In genomic region chr6:18388252-18388651, GRCh38 we compare ENCODE assay signal across 9 cellular contexts. TPM values are rescaled to one million over a fixed set of nuclear protein-coding genes. Genes with fewer than 3 reads are reported as not detected.
DNase-seq lines count a peak whose midpoint lies in the region; ATAC-seq, FAIRE-seq and TF ChIP-seq lines count a peak whose summit lies in the region.
"Had no signal": no experiment of that assay in that cellular context is flagged by ENCODE, and none has a peak within 500 bp of the region (broad histone marks: within the 10 kb centered on the region; RNA-seq: fewer than 3 reads in every experiment).

No MANE protein-coding gene starts in this region.

- TF ChIP-seq RAD21 in A549 (conservative IDR thresholded peaks at IDR 0.05 in 1 of 2, IDR thresholded peaks at IDR 0.05 in 1 of 2) (no peak), GM12878 (IDR thresholded peaks at IDR 0.05; ENCODE audit: insufficient read depth, low read depth, low read length) (no peak)

- H3K27me3 ChIP-seq in GM12878 (replicated peaks in 1 of 2; ENCODE audit: control insufficient read depth in 2 of 2, insufficient read depth in 2 of 2, low read length in 1 of 2): peaks cover 7 to 10% of the 10 kb centered on the region in 2 experiments; a peak in 3 of 4 replicates

- intact Hi-C loops in GM12878 (cut with micrococcal nuclease; ENCODE audit: unreplicated experiment): no loop called here

- no peak overlapping the region for H2AFZ ChIP-seq in GM12878 (ENCODE audit: control insufficient read depth, low read depth, low read length)

- H3K4me1 ChIP-seq in A549 (peaks cover 17% of the 10 kb centered on the region; the same call in 2 of the 3 replicates), GM12878 (ENCODE audit: control insufficient read depth, insufficient read depth, low read length) (no peaks in the 10 kb centered on the region)

- peaks cover 24% of the 10 kb centered on the region for H3K4me1 Mint-ChIP-seq in mesothelial cell of epicardium

- H3K36me3 Mint-ChIP-seq in mesothelial cell of epicardium: no peaks in the 10 kb centered on the region

- no peak for DNase-seq in A549 (ENCODE audit: low read depth in 1 of 2, low spot score in 1 of 2)
- peak; percentile 9 for DNase-seq in HT1080 (ENCODE audit: low read depth)
- DNase-seq in GM12878 (ENCODE audit: low read depth, low spot score): no peak
- no peak for DNase-seq in mesothelial cell of epicardium (ENCODE audit: low spot score in 2 of 2, unreplicated experiment in 2 of 2)
- DNase-seq in NCI-H1436 (lab: John Stamatoyannopoulos, UW): no peak
- no peak for DNase-seq in NCI-H2107 (lab: John Stamatoyannopoulos, UW)
- no peak for DNase-seq in GM19240 (ENCODE audit: insufficient read length, low spot score)

- 51% methylated on average over 3 of the region's 3 CpGs for WGBS in A549 (ENCODE audit: missing lambda C conversion rate)
- WGBS in GM12878 (ENCODE audit: insufficient coverage, insufficient replicate concordance, low lambda C conversion rate, missing lambda C conversion rate): 0% methylated on average over 3 of the region's 3 CpGs

- H3K4me3 Mint-ChIP-seq in mesothelial cell of epicardium: peak overlapping the region; percentile 91

- no TSS peak for BruUV-seq in GM12878 (replicated peaks; lab: Mats Ljungman, UMichigan)

- TF ChIP-seq POLR2A in A549 (IDR thresholded peaks at IDR 0.05; ENCODE audit: low read length) (no peak), GM12878 (IDR thresholded peaks at IDR 0.05; ENCODE audit: low read depth, low read length) (no peak)

- ATAC-seq in A549 (no peak), GM12878 (no peak), HG02885 (IDR thresholded peaks at IDR 0.05; ENCODE audit: poor library complexity, unreplicated experiment) (no peak)

- H4K20me1 ChIP-seq in GM12878 (ENCODE audit: control insufficient read depth, insufficient read depth): no peaks in the 10 kb centered on the region

- H3K27me3 Mint-ChIP-seq in mesothelial cell of epicardium (ENCODE audit: low read depth): peaks cover 9% of the 10 kb centered on the region

- H3K27ac ChIP-seq in A549 (no peak overlapping the region), GM12878 (ENCODE audit: control insufficient read depth, insufficient read depth) (no peak overlapping the region)

- H3K4me3 ChIP-seq in A549: no peak overlapping the region; the same call in 2 of the 3 replicates
- H3K4me3 ChIP-seq in GM12878: peak overlapping the region; percentile 10

- in situ Hi-C loops in GM12878 (cut with MboI): no loop called here

- H3K9ac ChIP-seq in GM12878 (ENCODE audit: control insufficient read depth, insufficient read depth, low read length): no peak overlapping the region

- POLR2A ChIA-PET in A549 (lab: Yijun Ruan, JAX) (no interaction called here), GM12878 (lab: Charles Lee) (no interaction called here)

- RAD21 ChIA-PET in GM12878 (lab: Charles Lee; ENCODE audit: unreplicated experiment): no interaction called here

- no peaks in the 10 kb centered on the region for H3K9me3 ChIP-seq in A549
- H3K9me3 ChIP-seq in GM12878 (replicated peaks; ENCODE audit: control insufficient read depth, insufficient read depth, low read length): no peaks in the 10 kb centered on the region

- CTCF ChIA-PET in A549 (lab: Yijun Ruan, JAX) (no interaction called here), GM12878 (lab: Yijun Ruan, JAX) (no interaction called here)

- SMC1A ChIA-PET in GM12878 (lab: Charles Lee; ENCODE audit: uncharacterized antibody, unreplicated experiment): no interaction called here

- no peak for TF ChIP-seq CTCF in A549 (IDR thresholded peaks at IDR 0.05)
- TF ChIP-seq CTCF in GM12878 (IDR thresholded peaks at IDR 0.05 in 2 of 3, conservative IDR thresholded peaks at IDR 0.05 in 1 of 3; ENCODE audit: control insufficient read depth in 2 of 3, extremely low read depth in 1 of 3, insufficient read depth in 1 of 3, low read depth in 3 of 3, low read length in 3 of 3): no peak
- no peak for TF ChIP-seq CTCF in mesothelial cell of epicardium (IDR thresholded peaks at IDR 0.05; ENCODE audit: unreplicated experiment)

- no peaks in the 10 kb centered on the region for H3K36me3 ChIP-seq in GM12878 (ENCODE audit: control insufficient read depth in 2 of 2, insufficient read depth in 2 of 2, low read length in 1 of 2)

- FAIRE-seq in A549 (lab: Jason Lieb, UNC) (no peak), GM12878 (lab: Jason Lieb, UNC) (no peak)
- FAIRE-seq: TTC549 had no signal

- peak overlapping the region; percentile 86 for H3K4me2 ChIP-seq in A549
- H3K4me2 ChIP-seq in GM12878 (ENCODE audit: control insufficient read depth, insufficient read depth): no peak overlapping the region

- peak overlapping the region; percentile 85 for H3K27ac Mint-ChIP-seq in mesothelial cell of epicardium

- H3K9me3 Mint-ChIP-seq in mesothelial cell of epicardium: no peaks in the 10 kb centered on the region

- H3K79me2 ChIP-seq in GM12878 (ENCODE audit: control insufficient read depth, insufficient read depth, low read length): no peaks in the 10 kb centered on the region

- TF ChIP-seq EP300 in A549 (IDR thresholded peaks at IDR 0.05) (no peak), GM12878 (IDR thresholded peaks at IDR 0.05; ENCODE audit: borderline replicate concordance in 1 of 2, control insufficient read depth in 1 of 2, low read depth in 2 of 2, low read length in 2 of 2) (no peak)

TF ChIP-seq in A549, 52 proteins besides CTCF, POLR2A, EP300 and RAD21 (continues in another document):
- TF ChIP-seq CHD2 (IDR thresholded peaks at IDR 0.05; ENCODE audit: low read length, partially characterized antibody) (no peak), E2F6 (IDR thresholded peaks at IDR 0.05; ENCODE audit: borderline replicate concordance, low read depth) (no peak), SMC3 (IDR thresholded peaks at IDR 0.05) (no peak), JUNB (IDR thresholded peaks at IDR 0.05) (no peak), ZC3H11A (IDR thresholded peaks at IDR 0.05) (no peak), HOXB5 (CRISPR knock-in tag; IDR thresholded peaks at IDR 0.05) (no peak), NR3C1 (IDR thresholded peaks at IDR 0.05) (no peak)
- TF ChIP-seq, protein P1, sequence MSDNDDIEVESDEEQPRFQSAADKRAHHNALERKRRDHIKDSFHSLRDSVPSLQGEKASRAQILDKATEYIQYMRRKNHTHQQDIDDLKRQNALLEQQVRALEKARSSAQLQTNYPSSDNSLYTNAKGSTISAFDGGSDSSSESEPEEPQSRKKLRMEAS (IDR thresholded peaks at IDR 0.05): no peak

TF ChIP-seq in GM12878, 131 proteins besides CTCF, POLR2A, EP300 and RAD21 (continues in another document):
- TF ChIP-seq SREBF2 (IDR thresholded peaks at IDR 0.05; ENCODE audit: low read length) (no peak), MTA3 (IDR thresholded peaks at IDR 0.05; ENCODE audit: borderline replicate concordance, low read length) (no peak), NFYA (IDR thresholded peaks at IDR 0.05; ENCODE audit: borderline replicate concordance, low read depth, low read length) (no peak)

RNA-seq across cellular contexts. Expression of gene RNF144B, which starts 1.1 kb away (rescaled TPM):
- polyA plus RNA-seq in A549 (2011; rRNA removed) (0.49 and 0.65 TPM in 2 replicates), A549 (2017; fragmentation: RNase III; extraction: RNeasy Plus Mini Kit Qiagen cat#74134 plus additional on column Dnase treatment) (0.17 to 0.36 TPM (median 0.31 TPM) in 3 replicates), GM12878 (2011; rRNA removed) (0.03 and 0.04 TPM in 2 replicates), GM12878 (2014; fragmentation: Illumina TruSeq; extraction: Trizol) (0.09 and 0.16 TPM in 2 replicates), GM12878 (2014; fragmentation: Nextera tagmentation; extraction: Ambion mirVana) (under 1 TPM; 0.04 to 0.14 TPM), GM12878 (2014; rRNA removed) (0.05 and 0.14 TPM in 2 replicates), GM12878 (2016; fragmentation: Nextera tagmentation; extraction: Ambion mirVana) (under 1 TPM; 0.13 to 0.18 TPM)
- polyA plus RNA-seq in A549 (2012; cell fraction: cytosol; rRNA removed): 0.35 and 0.41 TPM in 2 replicates
- 0.41 and 0.47 TPM in 2 replicates for polyA plus RNA-seq in A549 (2012; cell fraction: nucleus; rRNA removed)
- 0.63 and 0.91 TPM in 2 replicates for polyA minus RNA-seq in A549 (2011; rRNA and poly(A)+ RNA removed)
- 1.1 and 1.3 TPM in 2 replicates for total RNA-seq in HT1080 (2014; rRNA removed; shearing (Covaris generic))
- polyA plus RNA-seq in HT1080 (2015; cell fraction: cytosol; rRNA removed): 2.7 and 6.6 TPM in 2 replicates
- 3.0 and 3.4 TPM in 2 replicates for polyA plus RNA-seq in HT1080 (2015; cell fraction: nucleus; rRNA removed)
- not detected in 2 replicates for total RNA-seq in GM12878 (2013; cell fraction: nucleolus; rRNA removed)
- total RNA-seq in GM12878 (2014; rRNA removed) (0.11 and 0.17 TPM in 2 replicates), GM12878 (2014; rRNA removed; fragmentation: Illumina TruSeq; extraction: Trizol) (0.09 and 0.18 TPM in 2 replicates), GM12878 (2021) (0.18 and 0.58 TPM in 2 replicates), mesothelial cell of epicardium (5.1 to 5.5 TPM (median 5.4 TPM) in 3 replicates)
- polyA plus RNA-seq in GM12878 (2011; ENCODE audit: low read depth): not detected
- 0.01 and 0.03 TPM in 2 replicates for polyA plus RNA-seq in GM12878 (2011; cell fraction: cytosol; rRNA removed)
- 0.03 TPM in 2 replicates for polyA plus RNA-seq in GM12878 (2011; cell fraction: nucleus; rRNA removed)
- 0.08 and 0.12 TPM in 2 replicates for polyA plus RNA-seq in GM12878 (2012)
- polyA minus RNA-seq in GM12878 (2011; rRNA and poly(A)+ RNA removed): 0.07 and 0.15 TPM in 2 replicates
- polyA minus RNA-seq in GM12878 (2011; cell fraction: cytosol; rRNA and poly(A)+ RNA removed): not detected in 2 replicates
- 0.10 TPM in 1 of 2 replicates, not detected in the other for polyA minus RNA-seq in GM12878 (2011; cell fraction: nucleus; rRNA and poly(A)+ RNA removed)
